26 cellular contexts compared by ENCODE assay signal in the genomic region with DNA sequence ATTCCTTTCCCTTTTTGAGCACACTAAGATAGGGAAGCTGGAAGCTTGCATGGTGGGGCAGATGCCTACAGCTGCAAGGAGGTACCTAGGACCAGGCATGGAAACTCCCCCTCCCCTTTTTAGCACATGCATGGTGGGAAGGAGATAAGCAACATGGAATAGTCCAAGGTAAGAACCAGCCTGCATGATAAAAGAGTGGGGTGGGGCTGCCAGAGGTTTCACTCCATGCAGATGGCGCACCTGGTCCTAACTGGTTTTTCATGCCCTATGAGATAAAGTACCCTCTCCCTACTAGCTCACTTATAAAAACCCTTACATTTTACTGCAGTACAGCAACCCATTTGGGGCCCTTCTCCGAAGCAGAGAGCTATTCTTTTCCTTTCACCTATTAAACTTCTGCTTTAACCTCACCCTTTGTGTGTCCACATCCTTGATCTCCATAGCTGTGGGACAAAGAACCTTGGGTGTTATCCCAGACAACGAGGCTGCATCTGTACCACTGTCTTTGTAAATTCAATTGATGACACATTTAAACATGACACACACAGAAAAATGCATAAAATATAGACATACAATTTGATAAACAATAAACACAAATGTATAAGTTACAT. TPM values are rescaled to one million over a fixed set of nuclear protein-coding genes. Genes with fewer than 3 reads are reported as not detected.
"Had no signal": no experiment of that assay in that cellular context is flagged by ENCODE, and none has a peak within 500 bp of the region (broad histone marks: within the 10 kb centered on the region; RNA-seq: fewer than 3 reads in every experiment).

No MANE protein-coding gene starts in this region.

- ATAC-seq: gastrocnemius medialis, heart right ventricle, left cardiac atrium, left lung, left ventricle myocardium superior, lower lobe of right lung had no signal

- DNase-seq: dermis blood vessel endothelial cell; dorsolateral prefrontal cortex; effector CD4-positive, alpha-beta T cell; effector memory CD4-positive, alpha-beta T cell; esophagus squamous epithelium; foreskin fibroblast; foreskin melanocyte; gastrocnemius medialis; glutamatergic neuron; head of caudate nucleus; heart right ventricle; hippocampal formation; left cardiac atrium; left lung; left ventricle myocardium superior; lower lobe of right lung; mesenchymal stem cell; midbrain had no signal

- H3K27me3 ChIP-seq: gastrocnemius medialis, left lung had no signal

- H3K4me3 ChIP-seq: coronary artery, dorsolateral prefrontal cortex, esophagus squamous epithelium, gastrocnemius medialis, heart right ventricle, left lung, lower lobe of right lung had no signal

- H3K4me1 ChIP-seq: esophagus squamous epithelium, gastrocnemius medialis, left lung, lower lobe of right lung had no signal

- H3K36me3 ChIP-seq: esophagus squamous epithelium, gastrocnemius medialis, heart right ventricle, left lung, lower lobe of right lung had no signal

- H3K27ac ChIP-seq: coronary artery, dorsolateral prefrontal cortex, esophagus squamous epithelium, gastrocnemius medialis, heart right ventricle, left lung, lower lobe of right lung had no signal

- FAIRE-seq: colon, endothelial cell of umbilical vein, islet of Langerhans, keratinocyte had no signal

- H3K9me3 ChIP-seq: esophagus squamous epithelium, gastrocnemius medialis, heart right ventricle, left lung, lower lobe of right lung had no signal

RNA-seq across cellular contexts. Expression of a gene that starts 40.1 kb away (rescaled TPM):
- total RNA-seq: dermis blood vessel endothelial cell, endothelial cell of umbilical vein, gastrocnemius medialis, glomerular endothelial cell, left ventricle myocardium superior, lower lobe of right lung, lung microvascular endothelial cell, mononuclear cell had no signal
